In the genomic region with DNA sequence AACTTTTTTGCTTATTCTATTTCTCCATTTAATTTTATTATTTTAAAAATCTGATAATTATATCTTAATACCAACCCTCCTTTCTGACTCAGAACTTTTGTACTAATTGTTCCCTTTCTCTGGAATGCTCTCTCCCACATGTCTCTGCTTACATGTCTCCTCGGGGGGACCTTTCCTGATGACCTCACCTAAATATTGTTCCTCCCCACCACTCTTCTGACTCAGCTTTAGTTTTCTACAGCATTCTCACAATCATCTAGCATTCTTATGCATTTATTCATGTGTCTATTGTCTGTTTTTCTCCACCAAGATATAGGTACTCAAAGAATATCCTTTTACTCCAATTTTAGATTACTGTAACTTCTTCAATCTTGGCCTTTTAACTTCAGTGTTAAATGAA, we compare ENCODE assay signal across 19 cellular contexts.
DNase-seq lines count a peak whose midpoint lies in the region; ATAC-seq, FAIRE-seq and TF ChIP-seq lines count a peak whose summit lies in the region.
"Had no signal": no experiment of that assay in that cellular context is flagged by ENCODE, and none has a peak within 500 bp of the region (broad histone marks: within the 10 kb centered on the region; RNA-seq: fewer than 3 reads in every experiment).

No MANE protein-coding gene starts in this region.

- H3K4me1 Mint-ChIP-seq in activated naive CD4-positive, alpha-beta T cell treated with anti-CD3 and anti-CD28 coated beads, Interleukin-2, amount 10 ng/mL, durations not matched to agents 7 days and 5 days = no peaks in the 10 kb centered on the region
- H3K4me1 Mint-ChIP-seq in activated CD8-positive, alpha-beta memory T cell treated with anti-CD3 and anti-CD28 coated beads, Interleukin-2, amount 10 ng/mL, durations not matched to agents 7 days and 5 days = no peaks in the 10 kb centered on the region
- H3K4me1 Mint-ChIP-seq: activated CD4-positive, alpha-beta T cell treated with anti-CD3 and anti-CD28 coated beads for 36 hours had no signal

- no peaks in the 10 kb centered on the region for H3F3A ChIP-seq in PC-3 (ENCODE audit: low read length, unreplicated experiment)

- H3K27me3 ChIP-seq in PC-3 (ENCODE audit: low read length) = no peaks in the 10 kb centered on the region
- H3K27me3 ChIP-seq: body of pancreas, tibial nerve had no signal

- no peaks in the 10 kb centered on the region for H3K9me2 ChIP-seq in PC-3 (replicated peaks; ENCODE audit: low read length)

- H2AFZ ChIP-seq in PC-3 (ENCODE audit: low read length) = no peak overlapping the region

- FAIRE-seq in H54 (lab: Jason Lieb, UNC) = no peak
- FAIRE-seq: HepG2 had no signal

- H3K4me3 Mint-ChIP-seq in activated naive CD4-positive, alpha-beta T cell treated with anti-CD3 and anti-CD28 coated beads, Interleukin-2, amount 10 ng/mL, durations not matched to agents 7 days and 5 days = no peak overlapping the region
- no peak overlapping the region for H3K4me3 Mint-ChIP-seq in activated CD8-positive, alpha-beta memory T cell treated with anti-CD3 and anti-CD28 coated beads, Interleukin-2, amount 10 ng/mL, durations not matched to agents 7 days and 5 days
- H3K4me3 Mint-ChIP-seq: activated CD4-positive, alpha-beta T cell treated with anti-CD3 and anti-CD28 coated beads for 36 hours; T-helper 1 cell treated with Interleukin-12 subunit alpha and Interleukin-12 subunit beta and Interleukin-4 antibody, amounts not matched to agents 30 μg/mL and 1 μg/mL, for 36 hours had no signal

- TF ChIP-seq POLR2A in H54 (IDR thresholded peaks at IDR 0.05; ENCODE audit: low read depth, low read length) = no peak

- peaks cover 4% of the 10 kb centered on the region; the same call in 1 of the 2 replicates for H3K9me3 ChIP-seq in PC-3 (ENCODE audit: low read length)
- H3K9me3 ChIP-seq: BLaER1, body of pancreas, HAP-1 had no signal

- CTCF ChIA-PET in PC-3 (lab: Charles Lee) = no interaction called here
- CTCF ChIA-PET in activated naive CD4-positive, alpha-beta T cell treated with anti-CD3 and anti-CD28 coated beads, Interleukin-2, amount 10 ng/mL, durations not matched to agents 7 days and 5 days (lab: Charles Lee) = no interaction called here
- CTCF ChIA-PET in activated CD8-positive, alpha-beta memory T cell treated with anti-CD3 and anti-CD28 coated beads, Interleukin-2, amount 10 ng/mL, durations not matched to agents 7 days and 5 days (lab: Charles Lee) = no interaction called here

- no peaks in the 10 kb centered on the region for H3K9me3 Mint-ChIP-seq in activated naive CD4-positive, alpha-beta T cell treated with anti-CD3 and anti-CD28 coated beads, Interleukin-2, amount 10 ng/mL, durations not matched to agents 7 days and 5 days
- no peaks in the 10 kb centered on the region for H3K9me3 Mint-ChIP-seq in activated CD8-positive, alpha-beta memory T cell treated with anti-CD3 and anti-CD28 coated beads, Interleukin-2, amount 10 ng/mL, durations not matched to agents 7 days and 5 days (ENCODE audit: low read depth)
- H3K9me3 Mint-ChIP-seq: T-helper 1 cell treated with Interleukin-12 subunit alpha and Interleukin-12 subunit beta and Interleukin-4 antibody, amounts not matched to agents 30 μg/mL and 1 μg/mL, for 36 hours had no signal

- no TSS peak for BruUV-seq in PC-3 (replicated peaks; lab: Mats Ljungman, UMichigan)

- intact Hi-C loops in PC-3 (cut with micrococcal nuclease) = no loop called here

- TF ChIP-seq CTCF in PC-3 (conservative IDR thresholded peaks at IDR 0.05; ENCODE audit: low read depth, low read length) (no peak), choroid plexus epithelial cell (conservative IDR thresholded peaks at IDR 0.05; ENCODE audit: low read depth, low read length) (no peak)

- H3K79me2 ChIP-seq in PC-3 (ENCODE audit: low read length) = no peaks in the 10 kb centered on the region

- POLR2A ChIA-PET in PC-3 (lab: Charles Lee; ENCODE audit: unreplicated experiment) = no interaction called here

- H4K20me1 ChIP-seq in PC-3 (ENCODE audit: low read length) = no peaks in the 10 kb centered on the region
- H4K20me1 ChIP-seq: BLaER1 had no signal

- no peak overlapping the region for H3K27ac Mint-ChIP-seq in activated naive CD4-positive, alpha-beta T cell treated with anti-CD3 and anti-CD28 coated beads, Interleukin-2, amount 10 ng/mL, durations not matched to agents 7 days and 5 days
- H3K27ac Mint-ChIP-seq in activated CD8-positive, alpha-beta memory T cell treated with anti-CD3 and anti-CD28 coated beads, Interleukin-2, amount 10 ng/mL, durations not matched to agents 7 days and 5 days = no peak overlapping the region
- H3K27ac Mint-ChIP-seq: activated CD4-positive, alpha-beta T cell treated with anti-CD3 and anti-CD28 coated beads for 36 hours; T-helper 1 cell treated with Interleukin-12 subunit alpha and Interleukin-12 subunit beta and Interleukin-4 antibody, amounts not matched to agents 30 μg/mL and 1 μg/mL, for 36 hours had no signal

- H3K27ac ChIP-seq in PC-3 (ENCODE audit: low read length) = peak overlapping the region; percentile 45
- H3K27ac ChIP-seq: BLaER1, body of pancreas, skin epidermis, tibial nerve had no signal

- peaks cover 28% of the 10 kb centered on the region for H3K4me1 ChIP-seq in PC-3 (ENCODE audit: insufficient read depth, low read length)
- H3K4me1 ChIP-seq: body of pancreas, HAP-1, tibial nerve had no signal

- no peak overlapping the region for H3K4me3 ChIP-seq in PC-3 (ENCODE audit: low read length)
- H3K4me3 ChIP-seq in choroid plexus epithelial cell (ENCODE audit: low read depth, low read length) = no peak overlapping the region
- H3K4me3 ChIP-seq: BLaER1, body of pancreas, HAP-1, skin epidermis, tibial nerve had no signal

- H3K4me2 ChIP-seq in PC-3 (ENCODE audit: low read length) = peak overlapping the region; percentile 47
- H3K4me2 ChIP-seq: BLaER1 had no signal

- no peaks in the 10 kb centered on the region for H3K36me3 ChIP-seq in PC-3 (ENCODE audit: low read depth, low read length)
- H3K36me3 ChIP-seq: BLaER1, HAP-1, tibial nerve had no signal

- no peak overlapping the region for H3K9ac ChIP-seq in PC-3 (ENCODE audit: low read length)
- H3K9ac ChIP-seq: BLaER1 had no signal

- ATAC-seq in PC-3 (peak; percentile 37), left lobe of liver (no peak)
- ATAC-seq in activated CD8-positive, alpha-beta memory T cell treated with anti-CD3 and anti-CD28 coated beads, Interleukin-2, amount 10 ng/mL, durations not matched to agents 7 days and 5 days = no peak
- ATAC-seq: activated CD4-positive, alpha-beta T cell treated with anti-CD3 and anti-CD28 coated beads for 36 hours; body of pancreas; HepG2 had no signal

- no peaks in the 10 kb centered on the region for H3K36me3 Mint-ChIP-seq in activated naive CD4-positive, alpha-beta T cell treated with anti-CD3 and anti-CD28 coated beads, Interleukin-2, amount 10 ng/mL, durations not matched to agents 7 days and 5 days
- no peaks in the 10 kb centered on the region for H3K36me3 Mint-ChIP-seq in activated CD8-positive, alpha-beta memory T cell treated with anti-CD3 and anti-CD28 coated beads, Interleukin-2, amount 10 ng/mL, durations not matched to agents 7 days and 5 days

- peaks cover 3% of the 10 kb centered on the region for H3K27me3 Mint-ChIP-seq in activated naive CD4-positive, alpha-beta T cell treated with anti-CD3 and anti-CD28 coated beads, Interleukin-2, amount 10 ng/mL, durations not matched to agents 7 days and 5 days
- no peaks in the 10 kb centered on the region for H3K27me3 Mint-ChIP-seq in activated CD8-positive, alpha-beta memory T cell treated with anti-CD3 and anti-CD28 coated beads, Interleukin-2, amount 10 ng/mL, durations not matched to agents 7 days and 5 days
- H3K27me3 Mint-ChIP-seq: activated CD4-positive, alpha-beta T cell treated with anti-CD3 and anti-CD28 coated beads for 36 hours had no signal

- DNase-seq in H54 (ENCODE audit: insufficient read length, low spot score) = peak; percentile 2
- peak; percentile 67 for DNase-seq in PC-3
- DNase-seq in choroid plexus epithelial cell (ENCODE audit: low read depth) = peak; percentile 20
- DNase-seq in kidney tubule cell (ENCODE audit: low spot score) = peak; percentile 88
- DNase-seq in activated naive CD4-positive, alpha-beta T cell treated with anti-CD3 and anti-CD28 coated beads, Interleukin-2, amount 10 ng/mL, durations not matched to agents 7 days and 5 days = no peak
- DNase-seq in left lobe of liver (ENCODE audit: low spot score) = no peak
- no peak for DNase-seq in activated CD8-positive, alpha-beta memory T cell treated with anti-CD3 and anti-CD28 coated beads, Interleukin-2, amount 10 ng/mL, durations not matched to agents 7 days and 5 days
- no peak for DNase-seq in NCI-H187 (lab: John Stamatoyannopoulos, UW)
- DNase-seq: activated CD4-positive, alpha-beta T cell treated with anti-CD3 and anti-CD28 coated beads for 36 hours; activated CD8-positive, alpha-beta memory T cell treated with anti-CD3 and anti-CD28 coated beads, Interleukin-2, amount 50 U/mL, for 4 hours; activated naive CD4-positive, alpha-beta T cell; body of pancreas; SHP77 had no signal

Comparison
In these comparisons a context has a peak if more than half of its experiments do, and no peak if none do; other contexts are left out.
1. DNase-seq: peak in H54 (single experiment), PC-3 (single experiment), choroid plexus epithelial cell (single experiment) and kidney tubule cell (single experiment); none in activated naive CD4-positive, alpha-beta T cell treated with anti-CD3 and anti-CD28 coated beads, Interleukin-2, amount 10 ng/mL, durations not matched to agents 7 days and 5 days (single experiment), left lobe of liver (single experiment), activated CD8-positive, alpha-beta memory T cell treated with anti-CD3 and anti-CD28 coated beads, Interleukin-2, amount 10 ng/mL, durations not matched to agents 7 days and 5 days (single experiment) and NCI-H187 (0 of 2).